Comparison of ENCODE assay signal across 8 cellular contexts in genomic region chr14:68813318-68813838, GRCh38. TPM values are rescaled to one million over a fixed set of nuclear protein-coding genes. Genes with fewer than 3 reads are reported as not detected.
DNase-seq lines count a peak whose midpoint lies in the region; ATAC-seq and TF ChIP-seq lines count a peak whose summit lies in the region.

No MANE protein-coding gene starts in this region.

- intact Hi-C loops in right cardiac atrium (cut with DNase I) (loop anchor here in 1 of 4 donors (5.0 kb wide), 1 partner anchor 421 kb away; no protein-coding TSS in a partner anchor), left cardiac atrium (cut with DNase I) (loop anchor here in 1 of 2 donors (10.0 kb wide), 1 partner anchor 269 kb away; no protein-coding TSS in a partner anchor), vagina (cut with DNase I) (no loop called here)

- H3K4me3 ChIP-seq in right cardiac atrium (ENCODE audit: low read length) (no peak overlapping the region), neural progenitor cell (no peak overlapping the region), vagina (no peak overlapping the region)

- peaks cover 9% of the 10 kb centered on the region for H3K27me3 Mint-ChIP-seq in neural progenitor cell (ENCODE audit: insufficient read depth, low read depth)

- no peak overlapping the region for H3K4me3 Mint-ChIP-seq in neural progenitor cell

- H3K36me3 ChIP-seq in neural progenitor cell (no peaks in the 10 kb centered on the region), vagina (no peaks in the 10 kb centered on the region)

- H3K4me1 ChIP-seq in right cardiac atrium (ENCODE audit: control insufficient read depth, insufficient read depth, low read length) (peaks cover 20% of the 10 kb centered on the region), neural progenitor cell (peaks cover 39% of the 10 kb centered on the region), vagina (peaks cover 62% of the 10 kb centered on the region)

- no peak for TF ChIP-seq POLR2A in vagina (IDR thresholded peaks at IDR 0.05)

- H4K20me1 ChIP-seq in neural progenitor cell (ENCODE audit: low read depth) = no peaks in the 10 kb centered on the region

- no peak overlapping the region for H3K4me2 ChIP-seq in neural progenitor cell

- peaks cover 48% of the 10 kb centered on the region for H3K4me1 Mint-ChIP-seq in neural progenitor cell

- H3K79me2 ChIP-seq in neural progenitor cell (ENCODE audit: low read depth) = no peaks in the 10 kb centered on the region

- H3K36me3 Mint-ChIP-seq in neural progenitor cell = no peaks in the 10 kb centered on the region

- WGBS in right cardiac atrium = 71% methylated on average over 5 of the region's 5 CpGs

- H3K27ac ChIP-seq in right cardiac atrium (ENCODE audit: low read length) (peak overlapping the region; percentile 98), caudate nucleus (ENCODE audit: low read depth, low read length) (peak overlapping the region; percentile 98), neural progenitor cell (no peak overlapping the region), vagina (peak overlapping the region; percentile 95)

- H3K27ac Mint-ChIP-seq in neural progenitor cell = peak overlapping the region; percentile 76

- peaks cover 28% of the 10 kb centered on the region for H3F3A ChIP-seq in neural progenitor cell (ENCODE audit: low read depth)

- no peak overlapping the region for H2AFZ ChIP-seq in neural progenitor cell (replicated peaks)

- TF ChIP-seq CTCF in neural progenitor cell (IDR thresholded peaks at IDR 0.05) (no peak), vagina (IDR thresholded peaks at IDR 0.05) (no peak)

- H3K9ac ChIP-seq in neural progenitor cell = no peak overlapping the region

- H3K9me3 ChIP-seq in right cardiac atrium (ENCODE audit: control insufficient read depth, low read length) (no peaks in the 10 kb centered on the region), neural progenitor cell (ENCODE audit: low read depth) (no peaks in the 10 kb centered on the region), vagina (no peaks in the 10 kb centered on the region)

- H3K27me3 ChIP-seq in right cardiac atrium (ENCODE audit: control insufficient read depth, insufficient read depth) (no peaks in the 10 kb centered on the region), neural progenitor cell (no peaks in the 10 kb centered on the region), vagina (no peaks in the 10 kb centered on the region)

- no peak for ATAC-seq in right cardiac atrium
- no peak for ATAC-seq in left cardiac atrium
- ATAC-seq in HG03280 (IDR thresholded peaks at IDR 0.05; ENCODE audit: unreplicated experiment) = no peak
- ATAC-seq in HG02981 (IDR thresholded peaks at IDR 0.05; ENCODE audit: unreplicated experiment) = no peak

- peaks cover 6% of the 10 kb centered on the region for H3K9me3 Mint-ChIP-seq in neural progenitor cell

- no peak for DNase-seq in right cardiac atrium
- DNase-seq in left cardiac atrium = no peak
- no peak for DNase-seq in caudate nucleus (lab: John Stamatoyannopoulos, UW)
- DNase-seq in neural progenitor cell (ENCODE audit: low spot score) = no peak
- no peak for DNase-seq in vagina (ENCODE audit: extremely low spot score in 2 of 2)
- no peak for DNase-seq in HPDE6-E6E7 (ENCODE audit: extremely low spot score)

RNA-seq across cellular contexts. Expression of gene ZFP36L1, which starts 20.5 kb away (rescaled TPM):
- 100 to 1,000 TPM in 3 of 4 donors, 10 to 100 TPM in 1; 97.4 to 132 (median 117) TPM for total RNA-seq in right cardiac atrium
- 45.2 TPM for polyA plus RNA-seq in right cardiac atrium
- 100 to 1,000 TPM in 1 of 2 donors, 10 to 100 TPM in 1; 89.6 to 105 TPM for total RNA-seq in left cardiac atrium
- 42.9 and 95.5 TPM in 2 replicates for total RNA-seq in neural progenitor cell (ENCODE audit: low replicate concordance)
- 1,405 TPM for total RNA-seq in vagina

Comparison
In these comparisons a context has a peak if more than half of its experiments do, and no peak if none do; other contexts are left out.
1. RNA of gene ZFP36L1, which starts 20.5 kb away (total RNA-seq): 1,405 TPM in vagina (single experiment); 97.4 to 132 TPM in right cardiac atrium, 89.6 to 105 TPM in left cardiac atrium and 42.9 to 95.5 TPM in neural progenitor cell; every median in the first group is over 10 times any median in the second.